Comparison of ENCODE assay signal across 11 cellular contexts in the genomic region with DNA sequence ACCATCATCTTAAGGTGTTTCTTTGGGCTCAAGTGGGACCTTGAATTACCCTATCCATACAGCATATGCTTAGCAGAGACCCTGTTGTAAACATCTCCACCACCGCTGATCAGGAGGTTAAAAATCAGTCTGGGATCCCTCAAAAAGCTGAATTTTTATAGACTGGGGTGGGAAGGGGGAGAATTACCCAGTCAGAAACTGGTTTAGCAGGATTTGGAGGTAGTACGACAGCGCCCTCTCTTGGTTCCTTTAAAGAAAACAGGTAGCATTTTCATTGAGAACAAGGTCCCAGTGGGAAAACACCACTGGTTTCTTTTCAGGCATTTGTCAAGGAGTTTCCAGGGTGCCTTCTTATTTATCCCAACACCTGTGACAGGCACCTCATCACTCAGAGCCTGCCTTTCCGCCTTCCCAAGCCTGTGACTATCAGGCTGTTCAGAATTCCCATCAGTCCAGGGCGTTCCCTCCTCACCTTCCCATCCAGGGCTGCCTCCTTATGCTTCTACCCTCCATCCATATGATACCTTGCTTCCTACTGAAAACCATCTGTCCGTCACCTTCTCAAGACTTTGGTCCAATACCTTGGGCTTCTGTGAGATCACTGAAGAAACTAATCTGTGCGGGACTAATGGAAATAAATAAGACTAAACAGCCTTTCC.
DNase-seq lines count a peak whose midpoint lies in the region; ATAC-seq and TF ChIP-seq lines count a peak whose summit lies in the region.
"Had no signal": no experiment of that assay in that cellular context is flagged by ENCODE, and none has a peak within 500 bp of the region (broad histone marks: within the 10 kb centered on the region; RNA-seq: fewer than 3 reads in every experiment).

No MANE protein-coding gene starts in this region.

- no peak for ATAC-seq in GM18861 (IDR thresholded peaks at IDR 0.05; ENCODE audit: unreplicated experiment)

- TF ChIP-seq CTCF in BJ (IDR thresholded peaks at IDR 0.05; ENCODE audit: insufficient read depth, low read depth, low read length) (peak; percentile 59), WERI-Rb-1 (IDR thresholded peaks at IDR 0.05; ENCODE audit: low read depth, low read length) (peak; percentile 76), GM20000 (IDR thresholded peaks at IDR 0.05; ENCODE audit: extremely low read depth, missing control alignments) (no peak)

- POLR2A ChIA-PET in BJ (lab: Charles Lee): interaction anchor here (0.6 kb wide), 1 partner anchor 337 kb away, joined by 17 read pairs; no protein-coding TSS in a partner anchor

- CTCF ChIA-PET in BJ (lab: Yijun Ruan, JAX): interaction anchor here (1.0 to 1.5 kb wide), 3 partner anchors 8 to 456 kb away, joined by 3 to 5 read pairs (median 3); no protein-coding TSS in a partner anchor

- H3K27ac ChIP-seq in WERI-Rb-1: no peak overlapping the region

- H3K27me3 ChIP-seq in BJ (ENCODE audit: control insufficient read depth, insufficient read depth, low read length) (no peaks in the 10 kb centered on the region), WERI-Rb-1 (ENCODE audit: insufficient read depth, low read depth, severe bottlenecking) (no peaks in the 10 kb centered on the region)

- H3K4me3 ChIP-seq in BJ (ENCODE audit: low read depth, low read length) (no peak overlapping the region), WERI-Rb-1 (ENCODE audit: low read depth, low read length) (no peak overlapping the region)

- H3K9me3 ChIP-seq in WERI-Rb-1 (ENCODE audit: severe bottlenecking): no peaks in the 10 kb centered on the region

- H3K36me3 ChIP-seq in BJ (ENCODE audit: control insufficient read depth, insufficient read depth, low read length) (no peaks in the 10 kb centered on the region), WERI-Rb-1 (no peaks in the 10 kb centered on the region)

- no peak for DNase-seq in BJ (ENCODE audit: low read depth)
- peak; percentile 44 to 56 for DNase-seq in Kasumi-1 (lab: John Stamatoyannopoulos, UW)
- DNase-seq in WERI-Rb-1: no peak
- peak; percentile 49 for DNase-seq in islet precursor cell
- no peak for DNase-seq in globus pallidus (ENCODE audit: low spot score)
- no peak for DNase-seq in GM20000 (ENCODE audit: low spot score)
- DNase-seq in SW480 (ENCODE audit: low spot score): no peak
- DNase-seq: activated effector memory CD4-positive, alpha-beta T cell treated with anti-CD3 and anti-CD28 coated beads, Interleukin-2, amount 50 U/mL, for 16 hours; DMS79 treated with DMSO at 0.1 percent for 48 hours; kidney glomerular epithelial cell had no signal

Comparison
In these comparisons a context has a peak if more than half of its experiments do, and no peak if none do; other contexts are left out.
1. DNase-seq: peak in Kasumi-1 (2 of 2) and islet precursor cell (single experiment); none in BJ (single experiment), WERI-Rb-1 (single experiment), globus pallidus (single experiment), GM20000 (single experiment) and SW480 (single experiment).